Comparison of ENCODE assay signal across 26 cellular contexts in genomic region chr14:65043893-65044595, GRCh38. TPM values are rescaled to one million over a fixed set of nuclear protein-coding genes. Genes with fewer than 3 reads are reported as not detected.
DNase-seq lines count a peak whose midpoint lies in the region; ATAC-seq and TF ChIP-seq lines count a peak whose summit lies in the region.
"Had no signal": no experiment of that assay in that cellular context is flagged by ENCODE, and none has a peak within 500 bp of the region (broad histone marks: within the 10 kb centered on the region; RNA-seq: fewer than 3 reads in every experiment).

No MANE protein-coding gene starts in this region.

- no peak overlapping the region for H3K4me3 ChIP-seq in H7 (ENCODE audit: insufficient read depth, low read depth, low read length)
- H3K4me3 ChIP-seq: colonic mucosa, psoas muscle, skin epidermis had no signal

- no peak overlapping the region for H3K4me3 Mint-ChIP-seq in activated naive CD8-positive, alpha-beta T cell
- H3K4me3 Mint-ChIP-seq in activated naive CD8-positive, alpha-beta T cell treated with anti-CD3 and anti-CD28 coated beads for 36 hours: no peak overlapping the region
- no peak overlapping the region for H3K4me3 Mint-ChIP-seq in nephron progenitor cell
- H3K4me3 Mint-ChIP-seq: activated naive CD4-positive, alpha-beta T cell treated with anti-CD3 and anti-CD28 coated beads for 36 hours; B cell; type B pancreatic cell had no signal

- H3K9me3 Mint-ChIP-seq in activated naive CD8-positive, alpha-beta T cell (ENCODE audit: low read depth): no peaks in the 10 kb centered on the region
- no peaks in the 10 kb centered on the region for H3K9me3 Mint-ChIP-seq in activated naive CD8-positive, alpha-beta T cell treated with anti-CD3 and anti-CD28 coated beads for 36 hours
- no peaks in the 10 kb centered on the region for H3K9me3 Mint-ChIP-seq in nephron progenitor cell
- H3K9me3 Mint-ChIP-seq: activated naive CD4-positive, alpha-beta T cell treated with anti-CD3 and anti-CD28 coated beads for 36 hours; type B pancreatic cell had no signal

- H3K27me3 Mint-ChIP-seq in activated naive CD8-positive, alpha-beta T cell: no peaks in the 10 kb centered on the region
- H3K27me3 Mint-ChIP-seq in activated naive CD8-positive, alpha-beta T cell treated with anti-CD3 and anti-CD28 coated beads for 36 hours: no peaks in the 10 kb centered on the region
- H3K27me3 Mint-ChIP-seq in nephron progenitor cell (ENCODE audit: low read depth, poor library complexity): no peaks in the 10 kb centered on the region
- H3K27me3 Mint-ChIP-seq: B cell, type B pancreatic cell had no signal

- peaks cover 2% of the 10 kb centered on the region for H3K36me3 ChIP-seq in H7 (replicated peaks; ENCODE audit: control insufficient read depth, insufficient read depth, low read length)
- H3K36me3 ChIP-seq: colonic mucosa had no signal

- no peak for TF ChIP-seq CTCF in nephron progenitor cell (IDR thresholded peaks at IDR 0.05)

- peak overlapping the region; percentile 28 for H3K27ac Mint-ChIP-seq in activated naive CD8-positive, alpha-beta T cell
- H3K27ac Mint-ChIP-seq in activated naive CD8-positive, alpha-beta T cell treated with anti-CD3 and anti-CD28 coated beads for 36 hours: no peak overlapping the region
- peak overlapping the region; percentile 81 for H3K27ac Mint-ChIP-seq in nephron progenitor cell
- H3K27ac Mint-ChIP-seq: activated naive CD4-positive, alpha-beta T cell treated with anti-CD3 and anti-CD28 coated beads for 36 hours; type B pancreatic cell had no signal

- H3K36me3 Mint-ChIP-seq in activated naive CD8-positive, alpha-beta T cell: peaks cover 13% of the 10 kb centered on the region
- H3K36me3 Mint-ChIP-seq in activated naive CD8-positive, alpha-beta T cell treated with anti-CD3 and anti-CD28 coated beads for 36 hours: peaks cover 9% of the 10 kb centered on the region
- peaks cover 65% of the 10 kb centered on the region for H3K36me3 Mint-ChIP-seq in nephron progenitor cell (ENCODE audit: low read depth)

- no peak for ATAC-seq in HG02884 (IDR thresholded peaks at IDR 0.05; ENCODE audit: unreplicated experiment)
- ATAC-seq in HG03469 (IDR thresholded peaks at IDR 0.05; ENCODE audit: unreplicated experiment): no peak
- ATAC-seq: esophagus mucosa, PC-3 had no signal

- H3K27me3 ChIP-seq in H7 (ENCODE audit: control insufficient read depth, insufficient read depth, low read length): no peaks in the 10 kb centered on the region
- H3K27me3 ChIP-seq: colonic mucosa, heart right ventricle had no signal

- peaks cover 12% of the 10 kb centered on the region for H3K4me1 Mint-ChIP-seq in activated naive CD8-positive, alpha-beta T cell (ENCODE audit: low read depth)
- peaks cover 4% of the 10 kb centered on the region for H3K4me1 Mint-ChIP-seq in activated naive CD8-positive, alpha-beta T cell treated with anti-CD3 and anti-CD28 coated beads for 36 hours
- H3K4me1 Mint-ChIP-seq in nephron progenitor cell: no peaks in the 10 kb centered on the region

- no peak for DNase-seq in activated naive CD8-positive, alpha-beta T cell treated with anti-CD3 and anti-CD28 coated beads for 36 hours
- DNase-seq in H7 (peak; percentile 30), OCI-M1 (lab: John Stamatoyannopoulos, UW) (peak; percentile 50), nephron progenitor cell (no peak), RKO (ENCODE audit: low spot score) (no peak)
- DNase-seq: activated naive CD4-positive, alpha-beta T cell treated with anti-CD3 and anti-CD28 coated beads for 36 hours; colonic mucosa; foreskin fibroblast; heart right ventricle; Karpas-422; mesenchymal stem cell; NCI-H1048; NCI-H187 treated with DMSO at 0.1 percent for 48 hours; NCI-H524 treated with DMSO at 0.1 percent for 48 hours; PC-3; psoas muscle; SHP77; stimulated activated CD4-positive, alpha-beta T cell treated with anti-CD3 and anti-CD28 coated beads, Interleukin-1b, Interleukin-23, amount 100 ng/mL, for 48 hours; stimulated activated CD8-positive, alpha-beta memory T cell treated with anti-CD3 and anti-CD28 coated beads, Interleukin-4, amount 100 ng/mL, for 48 hours had no signal

RNA-seq across cellular contexts. Expression of gene FNTB, which starts 57.3 kb away (rescaled TPM):
- 10 to 100 TPM; 14.0 to 14.3 TPM for total RNA-seq in activated naive CD8-positive, alpha-beta T cell treated with anti-CD3 and anti-CD28 coated beads for 36 hours
- total RNA-seq in H7 (2014; rRNA removed; shearing (Covaris generic)): 10.5 and 11.4 TPM in 2 replicates

RNA-seq across cellular contexts. Expression of gene MAX, which starts 58.3 kb away (rescaled TPM):
- total RNA-seq in activated naive CD8-positive, alpha-beta T cell treated with anti-CD3 and anti-CD28 coated beads for 36 hours: 100 to 1,000 TPM; 117 to 121 TPM
- total RNA-seq in H7 (2014; rRNA removed; shearing (Covaris generic)): 20.3 and 21.6 TPM in 2 replicates

Comparison
In these comparisons a context has a peak if more than half of its experiments do, and no peak if none do; other contexts are left out.
1. DNase-seq: peak in H7 (single experiment) and OCI-M1 (single experiment); none in activated naive CD8-positive, alpha-beta T cell treated with anti-CD3 and anti-CD28 coated beads for 36 hours (single experiment), nephron progenitor cell (single experiment) and RKO (single experiment).